Comparison of ENCODE assay signal across 1 cellular context in the genomic region with DNA sequence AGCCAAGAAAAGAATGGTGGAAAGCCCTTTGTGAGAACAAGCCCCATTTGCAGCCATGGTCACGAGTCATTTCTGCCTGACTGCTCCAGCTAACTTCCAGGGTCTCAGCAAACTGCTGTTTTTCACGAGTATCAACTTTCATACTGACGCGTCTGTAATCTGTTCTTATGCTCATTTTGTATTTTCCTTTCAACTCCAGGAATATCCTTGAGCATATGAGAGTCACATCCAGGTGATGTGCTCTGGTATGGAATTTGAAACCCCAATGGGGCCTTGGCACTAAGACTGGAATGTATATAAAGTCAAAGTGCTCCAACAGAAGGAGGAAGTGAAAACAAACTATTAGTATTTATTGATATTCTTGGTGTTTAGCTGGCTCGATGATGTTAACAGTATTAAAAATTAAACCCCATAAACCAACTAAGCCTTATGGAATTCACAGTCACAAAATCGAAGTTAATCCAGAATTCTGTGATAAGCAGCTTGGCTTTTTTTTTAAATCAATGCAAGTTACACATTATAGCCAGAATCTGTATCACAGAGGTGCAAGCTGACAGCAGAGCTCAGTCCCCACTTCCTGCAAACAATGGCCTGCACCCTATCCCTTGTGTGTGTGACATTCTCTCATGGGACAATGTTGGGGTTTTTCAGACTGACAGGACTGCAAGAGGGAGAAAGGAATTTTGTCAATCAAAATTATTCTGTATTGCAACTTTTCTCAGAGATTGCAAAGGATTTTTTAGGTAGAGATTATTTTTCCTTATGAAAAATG.
TF ChIP-seq lines count a peak whose summit lies in the region.

No MANE protein-coding gene starts in this region.

TF ChIP-seq in H1, 55 proteins besides CTCF, POLR2A, EP300 and RAD21:
- TF ChIP-seq JUN (IDR thresholded peaks at IDR 0.05; ENCODE audit: low read depth, low read length) = no peak
- TF ChIP-seq NRF1 (IDR thresholded peaks at IDR 0.05; ENCODE audit: low read depth, low read length) = no peak
- TF ChIP-seq SRF (IDR thresholded peaks at IDR 0.05; ENCODE audit: low read depth, low read length) = no peak
- TF ChIP-seq BRCA1 (IDR thresholded peaks at IDR 0.05; ENCODE audit: low read depth, low read length) = no peak
- TF ChIP-seq KDM5A (IDR thresholded peaks at IDR 0.05; ENCODE audit: low read length) = no peak
- no peak for TF ChIP-seq BACH1 (IDR thresholded peaks at IDR 0.05; ENCODE audit: low read length)
- TF ChIP-seq CTBP2 (IDR thresholded peaks at IDR 0.05; ENCODE audit: borderline replicate concordance, insufficient read depth, insufficient read length, low read length) = no peak
- TF ChIP-seq JUND (IDR thresholded peaks at IDR 0.05; ENCODE audit: low read length) = no peak
- TF ChIP-seq CEBPB (IDR thresholded peaks at IDR 0.05; ENCODE audit: low read depth, low read length) = no peak
- no peak for TF ChIP-seq GABPA (IDR thresholded peaks at IDR 0.05; ENCODE audit: borderline replicate concordance, insufficient read depth, low read length)
- no peak for TF ChIP-seq SIRT6 (IDR thresholded peaks at IDR 0.05; ENCODE audit: low read length)
- TF ChIP-seq TCF12 (IDR thresholded peaks at IDR 0.05; ENCODE audit: low read depth, low read length) = no peak
- TF ChIP-seq SIX5 (IDR thresholded peaks at IDR 0.05; ENCODE audit: low read depth, low read length) = no peak
- no peak for TF ChIP-seq TBP (IDR thresholded peaks at IDR 0.05; ENCODE audit: low read depth, low read length)
- no peak for TF ChIP-seq SP2 (IDR thresholded peaks at IDR 0.05; ENCODE audit: low read length)
